In genomic region chr3:14461006-14461747, GRCh38 we compare ENCODE assay signal across 11 cellular contexts. TPM values are rescaled to one million over a fixed set of nuclear protein-coding genes. Genes with fewer than 3 reads are reported as not detected.
DNase-seq lines count a peak whose midpoint lies in the region; ATAC-seq, FAIRE-seq and TF ChIP-seq lines count a peak whose summit lies in the region.
"Had no signal": no experiment of that assay in that cellular context is flagged by ENCODE, and none has a peak within 500 bp of the region (broad histone marks: within the 10 kb centered on the region; RNA-seq: fewer than 3 reads in every experiment).

No MANE protein-coding gene starts in this region.

- peaks cover 12 to 32% (median 26%) of the 10 kb centered on the region in 10 experiments; a peak in 19 of 20 replicates for H3K4me1 ChIP-seq in BLaER1 treated with 17β-estradiol and CSF1 and Interleukin-3, amounts not matched to agents 10 nM and 100 nM
- H3K4me1 ChIP-seq in NT2/D1 (ENCODE audit: insufficient read depth, insufficient read length) (peaks cover 33% of the 10 kb centered on the region), GM12878 (ENCODE audit: control insufficient read depth, insufficient read depth, low read length) (no peaks in the 10 kb centered on the region), neutrophil (ENCODE audit: control insufficient read depth in 1 of 2, insufficient read depth in 1 of 2, low read depth in 1 of 2, low read length in 1 of 2) (no peaks in the 10 kb centered on the region), kidney (ENCODE audit: control insufficient read depth in 1 of 2, insufficient read depth in 1 of 2, low read depth in 1 of 2, low read length in 2 of 2) (peaks cover 20 to 38% of the 10 kb centered on the region in 2 donors)
- H3K4me1 ChIP-seq in naive thymus-derived CD4-positive, alpha-beta T cell (ENCODE audit: control insufficient read depth in 2 of 2, insufficient read depth in 2 of 2, low read length in 2 of 2): no peaks in the 10 kb centered on the region

- no peak overlapping the region; a peak in 1 of 22 replicates for H3K27ac ChIP-seq in BLaER1 treated with 17β-estradiol and CSF1 and Interleukin-3, amounts not matched to agents 10 nM and 100 nM
- H3K27ac ChIP-seq in GM12878 (ENCODE audit: control insufficient read depth, insufficient read depth) (no peak overlapping the region), neutrophil (peak overlapping the region; percentile 42), kidney (ENCODE audit: low read depth in 2 of 2, low read length in 2 of 2) (peak overlapping the region in 1 of 2 donors; percentile 30)
- H3K27ac ChIP-seq in naive thymus-derived CD4-positive, alpha-beta T cell (ENCODE audit: low read depth, low read length): no peak overlapping the region

- RAD21 ChIA-PET in GM12878 (lab: Charles Lee; ENCODE audit: unreplicated experiment): interaction anchor here (1.4 to 2.5 kb wide), 3 partner anchors 29 to 257 kb away, joined by 3 to 11 read pairs (median 6); no protein-coding TSS in a partner anchor

- H3K4me3 ChIP-seq in BLaER1 treated with 17β-estradiol and CSF1 and Interleukin-3, amounts not matched to agents 10 nM and 100 nM: no peak overlapping the region
- H3K4me3 ChIP-seq in NT2/D1 (ENCODE audit: insufficient read length, low read depth): no peak overlapping the region
- H3K4me3 ChIP-seq in GM12878: no peak overlapping the region
- no peak overlapping the region for H3K4me3 ChIP-seq in neutrophil (ENCODE audit: low read depth in 1 of 2, low read length in 1 of 2)
- H3K4me3 ChIP-seq in naive thymus-derived CD4-positive, alpha-beta T cell (ENCODE audit: low read length): no peak overlapping the region
- no peak overlapping the region for H3K4me3 ChIP-seq in kidney (ENCODE audit: low read length in 2 of 2)

- peak overlapping the region in 2 of 11 experiments; percentile 10 to 25; a peak in 1 of 22 replicates for H3K9ac ChIP-seq in BLaER1 treated with 17β-estradiol and CSF1 and Interleukin-3, amounts not matched to agents 10 nM and 100 nM
- H3K9ac ChIP-seq in NT2/D1 (ENCODE audit: insufficient read length, low read depth) (peak overlapping the region; percentile 33), GM12878 (ENCODE audit: control insufficient read depth, insufficient read depth, low read length) (no peak overlapping the region), kidney (ENCODE audit: low read length in 2 of 2) (no peak overlapping the region)

- no peaks in the 10 kb centered on the region for H3K27me3 Mint-ChIP-seq in naive thymus-derived CD4-positive, alpha-beta T cell
- H3K27me3 Mint-ChIP-seq: stimulated activated naive CD8-positive, alpha-beta T cell treated with anti-CD3 and anti-CD28 coated beads, Interleukin-15, Interleukin-2, amounts not matched to agents 100 ng/mL and 50 ng/mL, for 24 hours had no signal

- peaks cover 0 to 100% (median 72%) of the 10 kb centered on the region in 11 experiments; a peak in 19 of 22 replicates for H4K20me1 ChIP-seq in BLaER1 treated with 17β-estradiol and CSF1 and Interleukin-3, amounts not matched to agents 10 nM and 100 nM
- no peaks in the 10 kb centered on the region for H4K20me1 ChIP-seq in GM12878 (ENCODE audit: control insufficient read depth, insufficient read depth)

- no peak for FAIRE-seq in GM12878 (lab: Jason Lieb, UNC)
- no peak for FAIRE-seq in kidney (lab: Jason Lieb, UNC)
- FAIRE-seq: colon had no signal

- ATAC-seq in GM12878: peak; percentile 14
- ATAC-seq in naive thymus-derived CD4-positive, alpha-beta T cell: no peak

- no peak overlapping the region for H2AFZ ChIP-seq in GM12878 (ENCODE audit: control insufficient read depth, low read depth, low read length)

- H3K4me1 Mint-ChIP-seq in naive thymus-derived CD4-positive, alpha-beta T cell: peaks cover 0 to 20% (median 5%) of the 10 kb centered on the region in 7 donors

- POLR2A ChIA-PET in GM12878 (lab: Charles Lee): no interaction called here
- POLR2A ChIA-PET in naive thymus-derived CD4-positive, alpha-beta T cell (lab: Charles Lee): no interaction called here

- intact Hi-C loops in GM12878 (cut with micrococcal nuclease; ENCODE audit: unreplicated experiment): no loop called here
- intact Hi-C loops in naive thymus-derived CD4-positive, alpha-beta T cell (cut with micrococcal nuclease): loop anchor here (1.0 to 2.0 kb wide), 6 partner anchors 28 to 565 kb away; partner anchors contain the start of gene SLC6A6 (in 2 of the 2)
- intact Hi-C loops in kidney (cut with DNase I): no loop called here

- H3K9me3 Mint-ChIP-seq in naive thymus-derived CD4-positive, alpha-beta T cell: no peaks in the 10 kb centered on the region
- H3K9me3 Mint-ChIP-seq: stimulated activated naive CD8-positive, alpha-beta T cell treated with anti-CD3 and anti-CD28 coated beads, Interleukin-15, Interleukin-2, amounts not matched to agents 100 ng/mL and 50 ng/mL, for 24 hours had no signal

- H3K27me3 ChIP-seq in BLaER1 treated with 17β-estradiol and CSF1 and Interleukin-3, amounts not matched to agents 10 nM and 100 nM: no peaks in the 10 kb centered on the region
- H3K27me3 ChIP-seq in NT2/D1 (ENCODE audit: insufficient read depth, insufficient read length) (no peaks in the 10 kb centered on the region), GM12878 (replicated peaks in 1 of 2; ENCODE audit: control insufficient read depth in 2 of 2, insufficient read depth in 2 of 2, low read length in 1 of 2) (no peaks in the 10 kb centered on the region), neutrophil (no peaks in the 10 kb centered on the region)
- H3K27me3 ChIP-seq in naive thymus-derived CD4-positive, alpha-beta T cell (ENCODE audit: control insufficient read depth in 2 of 2, insufficient read depth in 2 of 2, low read length in 2 of 2): no peaks in the 10 kb centered on the region

- in situ Hi-C loops in GM12878 (cut with MboI): loop anchor here (5.0 kb wide), 2 partner anchors 199 to 564 kb away; no protein-coding TSS in a partner anchor

- BruUV-seq in GM12878 (replicated peaks; lab: Mats Ljungman, UMichigan): no TSS peak

- H3K9me3 ChIP-seq in BLaER1 treated with 17β-estradiol and CSF1 and Interleukin-3, amounts not matched to agents 10 nM and 100 nM (replicated peaks in 1 of 11): no peaks in the 10 kb centered on the region
- H3K9me3 ChIP-seq in NT2/D1 (ENCODE audit: insufficient read depth, low read length): no peaks in the 10 kb centered on the region
- no peaks in the 10 kb centered on the region for H3K9me3 ChIP-seq in GM12878 (replicated peaks; ENCODE audit: control insufficient read depth, insufficient read depth, low read length)
- H3K9me3 ChIP-seq in neutrophil: peaks cover 4% of the 10 kb centered on the region
- H3K9me3 ChIP-seq in naive thymus-derived CD4-positive, alpha-beta T cell (ENCODE audit: control insufficient read depth in 2 of 3, low read length in 3 of 3): no peaks in the 10 kb centered on the region
- H3K9me3 ChIP-seq in kidney (ENCODE audit: control insufficient read depth in 1 of 2, low read length in 2 of 2): no peaks in the 10 kb centered on the region

- CTCF ChIA-PET in GM12878 (lab: Yijun Ruan, JAX): interaction anchor here (1.0 to 3.1 kb wide), 16 partner anchors 12 to 565 kb away, joined by 3 to 17 read pairs (median 5); no protein-coding TSS in a partner anchor
- CTCF ChIA-PET in naive thymus-derived CD4-positive, alpha-beta T cell (lab: Charles Lee): interaction anchor here (0.9 to 2.6 kb wide), 7 partner anchors 29 to 596 kb away, joined by 3 to 19 read pairs (median 7); partner anchors contain the start of gene SLC6A6

- no peak for TF ChIP-seq EP300 in GM12878 (IDR thresholded peaks at IDR 0.05; ENCODE audit: borderline replicate concordance in 1 of 2, control insufficient read depth in 1 of 2, low read depth in 2 of 2, low read length in 2 of 2)

- DNase-seq in NT2/D1 (ENCODE audit: low read depth, low spot score) (no peak), GM12878 (ENCODE audit: low read depth, low spot score) (no peak), NCI-H1417 treated with DMSO at 0.1 percent for 48 hours (lab: John Stamatoyannopoulos, UW) (no peak), hypothalamus (lab: John Stamatoyannopoulos, UW) (no peak), kidney (no peak)
- no peak for DNase-seq in naive thymus-derived CD4-positive, alpha-beta T cell
- DNase-seq: NCI-H2171 had no signal

- TF ChIP-seq POLR2A in GM12878 (IDR thresholded peaks at IDR 0.05; ENCODE audit: low read depth, low read length): no peak

- TF ChIP-seq CTCF in GM12878 (IDR thresholded peaks at IDR 0.05 in 2 of 3, conservative IDR thresholded peaks at IDR 0.05 in 1 of 3; ENCODE audit: control insufficient read depth in 2 of 3, extremely low read depth in 1 of 3, insufficient read depth in 1 of 3, low read depth in 3 of 3, low read length in 3 of 3) (no peak), neutrophil (IDR thresholded peaks at IDR 0.05) (no peak), kidney (IDR thresholded peaks at IDR 0.05; ENCODE audit: borderline replicate concordance, extremely low read depth, insufficient read depth) (no peak)

- peaks cover 67 to 100% (median 95%) of the 10 kb centered on the region in 11 experiments for H3K36me3 ChIP-seq in BLaER1 treated with 17β-estradiol and CSF1 and Interleukin-3, amounts not matched to agents 10 nM and 100 nM
- H3K36me3 ChIP-seq in NT2/D1 (ENCODE audit: insufficient read depth, insufficient read length, low read length) (peaks cover 96% of the 10 kb centered on the region), GM12878 (ENCODE audit: control insufficient read depth in 2 of 2, insufficient read depth in 2 of 2, low read length in 1 of 2) (peaks cover 4 to 9% of the 10 kb centered on the region in 2 experiments; a peak in 3 of 4 replicates), neutrophil (peaks cover 100% of the 10 kb centered on the region), kidney (ENCODE audit: control insufficient read depth in 1 of 2, insufficient read depth in 2 of 2, low read length in 2 of 2) (peaks cover 9 to 29% of the 10 kb centered on the region in 2 donors)
- H3K36me3 ChIP-seq in naive thymus-derived CD4-positive, alpha-beta T cell (ENCODE audit: control insufficient read depth in 2 of 3, insufficient read depth in 3 of 3, low read length in 3 of 3): peaks cover 0 to 78% (median 0%) of the 10 kb centered on the region in 3 experiments

- peaks cover 0 to 24% (median 6%) of the 10 kb centered on the region in 5 donors for H3K36me3 Mint-ChIP-seq in naive thymus-derived CD4-positive, alpha-beta T cell

- SMC1A ChIA-PET in GM12878 (lab: Charles Lee; ENCODE audit: uncharacterized antibody, unreplicated experiment): interaction anchor here (0.7 to 2.6 kb wide), 12 partner anchors 14 to 258 kb away, joined by 3 to 18 read pairs (median 3); partner anchors contain the start of gene SLC6A6

- H3K4me2 ChIP-seq in BLaER1 treated with 17β-estradiol and CSF1 and Interleukin-3, amounts not matched to agents 10 nM and 100 nM: peak overlapping the region in 9 of 11 experiments; percentile 5 to 68 (median 53); a peak in 16 of 22 replicates
- no peak overlapping the region for H3K4me2 ChIP-seq in GM12878 (ENCODE audit: control insufficient read depth, insufficient read depth)

- WGBS in GM12878 (ENCODE audit: insufficient coverage, insufficient replicate concordance, low lambda C conversion rate, missing lambda C conversion rate): 91% methylated on average over 13 of the region's 13 CpGs

- no peak overlapping the region for H3K4me3 Mint-ChIP-seq in naive thymus-derived CD4-positive, alpha-beta T cell
- H3K4me3 Mint-ChIP-seq: stimulated activated naive CD8-positive, alpha-beta T cell treated with anti-CD3 and anti-CD28 coated beads, Interleukin-15, Interleukin-2, amounts not matched to agents 100 ng/mL and 50 ng/mL, for 24 hours had no signal

- no peaks in the 10 kb centered on the region for H3K79me2 ChIP-seq in GM12878 (ENCODE audit: control insufficient read depth, insufficient read depth, low read length)

- TF ChIP-seq RAD21 in GM12878 (IDR thresholded peaks at IDR 0.05; ENCODE audit: insufficient read depth, low read depth, low read length): no peak

- peak overlapping the region in 3 of 9 donors; percentile 25 to 55 (median 43) for H3K27ac Mint-ChIP-seq in naive thymus-derived CD4-positive, alpha-beta T cell

RNA-seq across cellular contexts. Expression of gene SLC6A6, which starts 58.8 kb away (rescaled TPM):
- total RNA-seq in GM12878 (2013; cell fraction: nucleolus; rRNA removed): 112 and 120 TPM in 2 replicates
- total RNA-seq in GM12878 (2014; rRNA removed): 28.2 and 28.3 TPM in 2 replicates
- total RNA-seq in GM12878 (2014; rRNA removed; fragmentation: Illumina TruSeq; extraction: Trizol): 18.6 and 19.7 TPM in 2 replicates
- 44.5 and 47.0 TPM in 2 replicates for total RNA-seq in GM12878 (2021)
- polyA plus RNA-seq in GM12878 (2011; ENCODE audit: low read depth): 7.1 TPM
- polyA plus RNA-seq in GM12878 (2011; rRNA removed): 14.1 and 21.8 TPM in 2 replicates
- 22.1 and 22.3 TPM in 2 replicates for polyA plus RNA-seq in GM12878 (2011; cell fraction: cytosol; rRNA removed)
- polyA plus RNA-seq in GM12878 (2011; cell fraction: nucleus; rRNA removed): 59.7 and 73.3 TPM in 2 replicates
- polyA plus RNA-seq in GM12878 (2012): 11.9 and 15.5 TPM in 2 replicates
- polyA plus RNA-seq in GM12878 (2014; fragmentation: Illumina TruSeq; extraction: Trizol): 25.7 and 28.5 TPM in 2 replicates
- 1 to 10 TPM; 5.6 to 6.2 TPM for polyA plus RNA-seq in GM12878 (2014; fragmentation: Nextera tagmentation; extraction: Ambion mirVana)
- polyA plus RNA-seq in GM12878 (2014; rRNA removed): 26.4 and 26.5 TPM in 2 replicates
- polyA plus RNA-seq in GM12878 (2016; fragmentation: Nextera tagmentation; extraction: Ambion mirVana): 10 to 100 TPM; 10.0 to 13.4 TPM
- polyA minus RNA-seq in GM12878 (2011; rRNA and poly(A)+ RNA removed): 31.8 and 45.9 TPM in 2 replicates
- 9.0 and 9.6 TPM in 2 replicates for polyA minus RNA-seq in GM12878 (2011; cell fraction: cytosol; rRNA and poly(A)+ RNA removed)
- polyA minus RNA-seq in GM12878 (2011; cell fraction: nucleus; rRNA and poly(A)+ RNA removed): 31.2 and 54.5 TPM in 2 replicates
- total RNA-seq in naive thymus-derived CD4-positive, alpha-beta T cell: 10 to 100 TPM; 34.5 to 87.5 (median 35.6) TPM
- polyA plus RNA-seq in naive thymus-derived CD4-positive, alpha-beta T cell: 1 to 10 TPM; 3.0 to 3.2 TPM
- total RNA-seq in kidney: 64.0 TPM
- polyA plus RNA-seq in kidney (ENCODE audit: insufficient read depth, low read depth, low replicate concordance): 7.1 TPM

Comparison
In these comparisons a context has a peak if more than half of its experiments do, and no peak if none do; other contexts are left out.
1. intact Hi-C loops: an anchor here in naive thymus-derived CD4-positive, alpha-beta T cell (1.0 to 2.0 kb wide); none called in GM12878 and kidney.